Comparison of ENCODE assay signal across 15 cellular contexts in genomic region chr4:48035952-48036351, GRCh38. TPM values are rescaled to one million over a fixed set of nuclear protein-coding genes. Genes with fewer than 3 reads are reported as not detected.
"Had no signal": no experiment of that assay in that cellular context is flagged by ENCODE, and none has a peak within 500 bp of the region (broad histone marks: within the 10 kb centered on the region; RNA-seq: fewer than 3 reads in every experiment).

No MANE protein-coding gene starts in this region.

- H3K4me2 ChIP-seq: hepatocyte, SK-N-SH had no signal

- H2AFZ ChIP-seq: hepatocyte had no signal

- H3K9me2 ChIP-seq: SK-N-SH had no signal

- H3K36me3 Mint-ChIP-seq: activated naive CD4-positive, alpha-beta T cell treated with anti-CD3 and anti-CD28 coated beads, Interleukin-2, amount 10 ng/mL, durations not matched to agents 7 days and 5 days; brain had no signal

- H3K27me3 Mint-ChIP-seq: activated naive CD4-positive, alpha-beta T cell treated with anti-CD3 and anti-CD28 coated beads, Interleukin-2, amount 10 ng/mL, durations not matched to agents 7 days and 5 days; naive thymus-derived CD4-positive, alpha-beta T cell had no signal

- H3K4me3 Mint-ChIP-seq: activated naive CD4-positive, alpha-beta T cell treated with anti-CD3 and anti-CD28 coated beads, Interleukin-2, amount 10 ng/mL, durations not matched to agents 7 days and 5 days; brain; central memory CD8-positive, alpha-beta T cell had no signal

- H3K4me3 ChIP-seq: coronary artery, esophagus muscularis mucosa, hepatocyte, pancreas, tibial artery had no signal

- H3K27ac Mint-ChIP-seq: activated naive CD4-positive, alpha-beta T cell treated with anti-CD3 and anti-CD28 coated beads, Interleukin-2, amount 10 ng/mL, durations not matched to agents 7 days and 5 days; brain had no signal

- H3K27me3 ChIP-seq: esophagus muscularis mucosa, hepatocyte, pancreas, tibial artery had no signal

- H3K79me2 ChIP-seq: hepatocyte had no signal

- H3K9ac ChIP-seq: SK-N-SH had no signal

- H3K27ac ChIP-seq: coronary artery, esophagus muscularis mucosa, hepatocyte, pancreas, tibial artery had no signal

- H3K9me3 Mint-ChIP-seq: activated naive CD4-positive, alpha-beta T cell treated with anti-CD3 and anti-CD28 coated beads, Interleukin-2, amount 10 ng/mL, durations not matched to agents 7 days and 5 days; brain; central memory CD8-positive, alpha-beta T cell; naive thymus-derived CD4-positive, alpha-beta T cell had no signal

- H3K9me3 ChIP-seq: esophagus muscularis mucosa, pancreas, SK-N-SH, tibial artery had no signal

- H3K36me3 ChIP-seq: esophagus muscularis mucosa, pancreas, tibial artery had no signal

- DNase-seq: activated naive CD4-positive, alpha-beta T cell treated with anti-CD3 and anti-CD28 coated beads, Interleukin-2, amount 10 ng/mL, durations not matched to agents 7 days and 5 days; effector CD4-positive, alpha-beta T cell; islet precursor cell; SK-N-SH; T1000 had no signal

RNA-seq across cellular contexts. Expression of gene CNGA1, which starts 19.5 kb away (rescaled TPM):
- total RNA-seq: glomerular endothelial cell; lung microvascular endothelial cell; naive thymus-derived CD4-positive, alpha-beta T cell had no signal
